Comparison of ENCODE assay signal across 17 cellular contexts in genomic region chr3:108175352-108175751, GRCh38. TPM values are rescaled to one million over a fixed set of nuclear protein-coding genes. Genes with fewer than 3 reads are reported as not detected.
A peak's percentile ranks its signal among the peaks of the same experiment; 100 is the strongest.
DNase-seq lines count a peak whose midpoint lies in the region; ATAC-seq and TF ChIP-seq lines count a peak whose summit lies in the region.
"Had no signal": no experiment of that assay in that cellular context is flagged by ENCODE, and none has a peak within 500 bp of the region (broad histone marks: within the 10 kb centered on the region; RNA-seq: fewer than 3 reads in every experiment).

No MANE protein-coding gene starts in this region.

- no peak overlapping the region for H3K4me3 ChIP-seq in MM.1S (ENCODE audit: low read length)
- H3K4me3 ChIP-seq: psoas muscle had no signal

- peaks cover 16% of the 10 kb centered on the region for H3K4me1 Mint-ChIP-seq in stimulated activated effector memory CD8-positive, alpha-beta T cell treated with anti-CD3 and anti-CD28 coated beads, Interleukin-12 subunit alpha, Interleukin-12 subunit beta, amount 100 ng/mL, for 72 hours
- H3K4me1 Mint-ChIP-seq in stimulated activated memory B cell treated with anti-CD40 and anti-IgM and Interleukin-4, amounts not matched to agents 10 μg/mL and 1 μg/mL and 100 μg/mL, for 72 hours = peaks cover 47% of the 10 kb centered on the region

- H3K9me3 ChIP-seq in MM.1S (replicated peaks; ENCODE audit: insufficient read depth, low read length) = no peaks in the 10 kb centered on the region
- H3K9me3 ChIP-seq: psoas muscle had no signal

- no peaks in the 10 kb centered on the region for H3K27me3 Mint-ChIP-seq in stimulated activated memory B cell treated with anti-CD40 and anti-IgM and Interleukin-4, amounts not matched to agents 10 μg/mL and 1 μg/mL and 100 μg/mL, for 72 hours
- H3K27me3 Mint-ChIP-seq: central memory CD8-positive, alpha-beta T cell had no signal

- peaks cover 0 to 5% of the 10 kb centered on the region in 2 donors for H3K36me3 Mint-ChIP-seq in activated naive CD4-positive, alpha-beta T cell treated with anti-CD3 and anti-CD28 coated beads, Interleukin-2, amount 50 U/mL, for 72 hours
- no peaks in the 10 kb centered on the region for H3K36me3 Mint-ChIP-seq in stimulated activated effector memory CD8-positive, alpha-beta T cell treated with anti-CD3 and anti-CD28 coated beads, Interleukin-12 subunit alpha, Interleukin-12 subunit beta, amount 100 ng/mL, for 72 hours
- peaks cover 38% of the 10 kb centered on the region for H3K36me3 Mint-ChIP-seq in stimulated activated memory B cell treated with anti-CD40 and anti-IgM and Interleukin-4, amounts not matched to agents 10 μg/mL and 1 μg/mL and 100 μg/mL, for 72 hours

- peak; percentile 50 to 73 for ATAC-seq in activated naive CD4-positive, alpha-beta T cell treated with anti-CD3 and anti-CD28 coated beads, Interleukin-2, amount 50 U/mL, for 72 hours
- ATAC-seq in stimulated activated effector memory CD8-positive, alpha-beta T cell treated with anti-CD3 and anti-CD28 coated beads, Interleukin-12 subunit alpha, Interleukin-12 subunit beta, amount 100 ng/mL, for 72 hours = peak; percentile 50
- ATAC-seq in stimulated activated memory B cell treated with anti-CD40 and anti-IgM and Interleukin-4, amounts not matched to agents 10 μg/mL and 1 μg/mL and 100 μg/mL, for 72 hours = no peak
- no peak for ATAC-seq in GM21447 (IDR thresholded peaks at IDR 0.05; ENCODE audit: unreplicated experiment)
- ATAC-seq: left colon, psoas muscle had no signal

- no peaks in the 10 kb centered on the region for H3K27me3 ChIP-seq in MM.1S (replicated peaks; ENCODE audit: insufficient read depth, low read length)

- no peak for DNase-seq in activated naive CD4-positive, alpha-beta T cell treated with anti-CD3 and anti-CD28 coated beads, Interleukin-2, amount 50 U/mL, for 72 hours (ENCODE audit: low spot score in 2 of 2)
- no peak for DNase-seq in activated naive CD4-positive, alpha-beta T cell treated with anti-CD3 and anti-CD28 coated beads, Interleukin-2, amount 50 U/mL, for 16 hours
- DNase-seq in MM.1S (peak; percentile 34), epithelial cell of prostate (ENCODE audit: low read depth, low spot score) (peak; percentile 29), cerebellar cortex (ENCODE audit: low spot score) (no peak)
- DNase-seq in stimulated activated effector memory CD8-positive, alpha-beta T cell treated with anti-CD3 and anti-CD28 coated beads, Interleukin-12 subunit alpha, Interleukin-12 subunit beta, amount 100 ng/mL, for 72 hours (ENCODE audit: low spot score in 2 of 2) = no peak
- DNase-seq: activated CD4-positive, alpha-beta T cell treated with anti-CD3 and anti-CD28 coated beads, Interleukin-2, amount 50 U/mL, for 1 hour; amygdala; effector CD4-positive, alpha-beta T cell; KBM-7; left colon; NCI-H1048; NCI-H2171 treated with DMSO at 0.1 percent for 48 hours; psoas muscle had no signal

- H3K79me2 ChIP-seq in MM.1S (ENCODE audit: low read length) = no peaks in the 10 kb centered on the region

- no peaks in the 10 kb centered on the region for H3F3A ChIP-seq in MM.1S (ENCODE audit: insufficient read depth, low read length)

- no peaks in the 10 kb centered on the region for H3K9me2 ChIP-seq in MM.1S (replicated peaks; ENCODE audit: insufficient read depth, low read length)

- TF ChIP-seq CTCF in MM.1S (IDR thresholded peaks at IDR 0.05; ENCODE audit: low read length) = no peak

- no peaks in the 10 kb centered on the region for H3K9me3 Mint-ChIP-seq in activated naive CD4-positive, alpha-beta T cell treated with anti-CD3 and anti-CD28 coated beads, Interleukin-2, amount 50 U/mL, for 72 hours
- no peaks in the 10 kb centered on the region for H3K9me3 Mint-ChIP-seq in stimulated activated effector memory CD8-positive, alpha-beta T cell treated with anti-CD3 and anti-CD28 coated beads, Interleukin-12 subunit alpha, Interleukin-12 subunit beta, amount 100 ng/mL, for 72 hours
- H3K9me3 Mint-ChIP-seq in stimulated activated memory B cell treated with anti-CD40 and anti-IgM and Interleukin-4, amounts not matched to agents 10 μg/mL and 1 μg/mL and 100 μg/mL, for 72 hours = no peaks in the 10 kb centered on the region
- H3K9me3 Mint-ChIP-seq: central memory CD8-positive, alpha-beta T cell had no signal

- H3K27ac ChIP-seq in MM.1S (ENCODE audit: low read length) (no peak overlapping the region), epithelial cell of prostate (no peak overlapping the region)
- H3K27ac ChIP-seq: psoas muscle had no signal

- peak overlapping the region; percentile 14; the same call in 1 of the 2 replicates for H3K4me2 ChIP-seq in MM.1S (ENCODE audit: low read depth, low read length)

- no peak overlapping the region for H3K9ac ChIP-seq in MM.1S (ENCODE audit: low read length)

- no peaks in the 10 kb centered on the region for H4K20me1 ChIP-seq in MM.1S (ENCODE audit: insufficient read depth, low read length)

- H2AFZ ChIP-seq in MM.1S (ENCODE audit: low read length) = no peak overlapping the region

- no peaks in the 10 kb centered on the region for H3K36me3 ChIP-seq in MM.1S (replicated peaks; ENCODE audit: insufficient read depth, low read length)

- H3K27ac Mint-ChIP-seq in activated naive CD4-positive, alpha-beta T cell treated with anti-CD3 and anti-CD28 coated beads, Interleukin-2, amount 50 U/mL, for 72 hours = peak overlapping the region in 1 of 2 donors; percentile 18
- H3K27ac Mint-ChIP-seq in stimulated activated effector memory CD8-positive, alpha-beta T cell treated with anti-CD3 and anti-CD28 coated beads, Interleukin-12 subunit alpha, Interleukin-12 subunit beta, amount 100 ng/mL, for 72 hours = no peak overlapping the region
- H3K27ac Mint-ChIP-seq in stimulated activated memory B cell treated with anti-CD40 and anti-IgM and Interleukin-4, amounts not matched to agents 10 μg/mL and 1 μg/mL and 100 μg/mL, for 72 hours = no peak overlapping the region

- H3K4me1 ChIP-seq in MM.1S (ENCODE audit: low read length) = no peaks in the 10 kb centered on the region
- H3K4me1 ChIP-seq: psoas muscle had no signal

- no peak overlapping the region for H3K4me3 Mint-ChIP-seq in stimulated activated effector memory CD8-positive, alpha-beta T cell treated with anti-CD3 and anti-CD28 coated beads, Interleukin-12 subunit alpha, Interleukin-12 subunit beta, amount 100 ng/mL, for 72 hours
- H3K4me3 Mint-ChIP-seq in stimulated activated memory B cell treated with anti-CD40 and anti-IgM and Interleukin-4, amounts not matched to agents 10 μg/mL and 1 μg/mL and 100 μg/mL, for 72 hours = no peak overlapping the region
- H3K4me3 Mint-ChIP-seq: central memory CD8-positive, alpha-beta T cell had no signal

RNA-seq across cellular contexts. Expression of gene IFT57, which starts 46.9 kb away (rescaled TPM):
- 10 to 100 TPM; 11.3 to 25.5 TPM for total RNA-seq in activated naive CD4-positive, alpha-beta T cell treated with anti-CD3 and anti-CD28 coated beads, Interleukin-2, amount 50 U/mL, for 72 hours

Comparison
In these comparisons a context has a peak if more than half of its experiments do, and no peak if none do; other contexts are left out.
1. ATAC-seq: peak in activated naive CD4-positive, alpha-beta T cell treated with anti-CD3 and anti-CD28 coated beads, Interleukin-2, amount 50 U/mL, for 72 hours (2 of 2) and stimulated activated effector memory CD8-positive, alpha-beta T cell treated with anti-CD3 and anti-CD28 coated beads, Interleukin-12 subunit alpha, Interleukin-12 subunit beta, amount 100 ng/mL, for 72 hours (single experiment); none in stimulated activated memory B cell treated with anti-CD40 and anti-IgM and Interleukin-4, amounts not matched to agents 10 μg/mL and 1 μg/mL and 100 μg/mL, for 72 hours (single experiment) and GM21447 (single experiment).
2. DNase-seq: peak in MM.1S (single experiment) and epithelial cell of prostate (single experiment); none in activated naive CD4-positive, alpha-beta T cell treated with anti-CD3 and anti-CD28 coated beads, Interleukin-2, amount 50 U/mL, for 72 hours (0 of 2), activated naive CD4-positive, alpha-beta T cell treated with anti-CD3 and anti-CD28 coated beads, Interleukin-2, amount 50 U/mL, for 16 hours (single experiment), stimulated activated effector memory CD8-positive, alpha-beta T cell treated with anti-CD3 and anti-CD28 coated beads, Interleukin-12 subunit alpha, Interleukin-12 subunit beta, amount 100 ng/mL, for 72 hours (0 of 2) and cerebellar cortex (single experiment).